Comparison of ENCODE assay signal across 16 cellular contexts in genomic region chr16:85662976-85663830, GRCh38.
"Had no signal": no experiment of that assay in that cellular context is flagged by ENCODE, and none has a peak within 500 bp of the region (broad histone marks: within the 10 kb centered on the region; RNA-seq: fewer than 3 reads in every experiment).

No MANE protein-coding gene starts in this region.

- H3K4me3 ChIP-seq: cardiac muscle cell, heart left ventricle, upper lobe of left lung had no signal

- H3K4me3 Mint-ChIP-seq: activated B cell treated with CpG ODN at 0.5 μM for 24 hours; activated CD4-positive, alpha-beta memory T cell treated with anti-CD3 and anti-CD28 coated beads, Interleukin-2, amount 10 ng/mL, durations not matched to agents 7 days and 5 days; activated CD8-positive, alpha-beta memory T cell treated with anti-CD3 and anti-CD28 coated beads, Interleukin-2, amount 10 ng/mL, durations not matched to agents 7 days and 5 days; activated naive CD8-positive, alpha-beta T cell treated with anti-CD3 and anti-CD28 coated beads for 36 hours; natural killer cell; stimulated activated naive CD8-positive, alpha-beta T cell treated with anti-CD3 and anti-CD28 coated beads, Interleukin-15, amount 100 ng/mL, for 72 hours; T-cell had no signal

- DNase-seq: activated B cell treated with CpG ODN at 0.5 μM for 24 hours; activated CD4-positive, alpha-beta memory T cell treated with anti-CD3 and anti-CD28 coated beads, Interleukin-2, amount 10 ng/mL, durations not matched to agents 7 days and 5 days; activated CD4-positive, alpha-beta T cell treated with anti-CD3 and anti-CD28 coated beads for 48 hours; activated CD8-positive, alpha-beta memory T cell treated with anti-CD3 and anti-CD28 coated beads, Interleukin-2, amount 10 ng/mL, durations not matched to agents 7 days and 5 days; activated naive CD8-positive, alpha-beta T cell treated with anti-CD3 and anti-CD28 coated beads for 36 hours; amniotic stem cell; foreskin keratinocyte; kidney glomerular epithelial cell; natural killer cell; occipital lobe; stimulated activated CD4-positive, alpha-beta T cell treated with anti-CD3 and anti-CD28 coated beads, Interleukin-4, amount 100 ng/mL, for 1 hour; stimulated activated naive CD8-positive, alpha-beta T cell treated with anti-CD3 and anti-CD28 coated beads, Interleukin-15, amount 100 ng/mL, for 72 hours; T-cell had no signal

- H3K9me3 Mint-ChIP-seq: activated B cell treated with CpG ODN at 0.5 μM for 24 hours; activated CD4-positive, alpha-beta memory T cell treated with anti-CD3 and anti-CD28 coated beads, Interleukin-2, amount 10 ng/mL, durations not matched to agents 7 days and 5 days; activated naive CD8-positive, alpha-beta T cell treated with anti-CD3 and anti-CD28 coated beads for 36 hours; natural killer cell; stimulated activated naive CD8-positive, alpha-beta T cell treated with anti-CD3 and anti-CD28 coated beads, Interleukin-15, amount 100 ng/mL, for 72 hours; T-cell had no signal

- H3K27me3 Mint-ChIP-seq: activated B cell treated with CpG ODN at 0.5 μM for 24 hours; activated CD4-positive, alpha-beta memory T cell treated with anti-CD3 and anti-CD28 coated beads, Interleukin-2, amount 10 ng/mL, durations not matched to agents 7 days and 5 days; activated CD8-positive, alpha-beta memory T cell treated with anti-CD3 and anti-CD28 coated beads, Interleukin-2, amount 10 ng/mL, durations not matched to agents 7 days and 5 days; activated naive CD8-positive, alpha-beta T cell treated with anti-CD3 and anti-CD28 coated beads for 36 hours; stimulated activated naive CD8-positive, alpha-beta T cell treated with anti-CD3 and anti-CD28 coated beads, Interleukin-15, amount 100 ng/mL, for 72 hours; T-cell had no signal

- H3K27me3 ChIP-seq: cardiac muscle cell, foreskin keratinocyte, heart left ventricle, upper lobe of left lung had no signal

- H3K27ac ChIP-seq: cardiac muscle cell, foreskin keratinocyte, upper lobe of left lung had no signal

- H3K4me1 ChIP-seq: foreskin keratinocyte had no signal

- H3K27ac Mint-ChIP-seq: activated B cell treated with CpG ODN at 0.5 μM for 24 hours; activated CD4-positive, alpha-beta memory T cell treated with anti-CD3 and anti-CD28 coated beads, Interleukin-2, amount 10 ng/mL, durations not matched to agents 7 days and 5 days; activated CD8-positive, alpha-beta memory T cell treated with anti-CD3 and anti-CD28 coated beads, Interleukin-2, amount 10 ng/mL, durations not matched to agents 7 days and 5 days; activated naive CD8-positive, alpha-beta T cell treated with anti-CD3 and anti-CD28 coated beads for 36 hours; T-cell had no signal

- ATAC-seq: activated CD8-positive, alpha-beta memory T cell treated with anti-CD3 and anti-CD28 coated beads, Interleukin-2, amount 10 ng/mL, durations not matched to agents 7 days and 5 days; foreskin keratinocyte; natural killer cell; stimulated activated naive CD8-positive, alpha-beta T cell treated with anti-CD3 and anti-CD28 coated beads, Interleukin-15, amount 100 ng/mL, for 72 hours; T-cell had no signal

- H3K9me3 ChIP-seq: heart left ventricle, upper lobe of left lung had no signal

- H3K4me1 Mint-ChIP-seq: activated B cell treated with CpG ODN at 0.5 μM for 24 hours; activated CD4-positive, alpha-beta memory T cell treated with anti-CD3 and anti-CD28 coated beads, Interleukin-2, amount 10 ng/mL, durations not matched to agents 7 days and 5 days; activated CD8-positive, alpha-beta memory T cell treated with anti-CD3 and anti-CD28 coated beads, Interleukin-2, amount 10 ng/mL, durations not matched to agents 7 days and 5 days had no signal
